ENCODE assay signal across 23 cellular contexts in genomic region chr18:55473534-55473933, GRCh38.
"Had no signal": no experiment of that assay in that cellular context is flagged by ENCODE, and none has a peak within 500 bp of the region (broad histone marks: within the 10 kb centered on the region; RNA-seq: fewer than 3 reads in every experiment).

No MANE protein-coding gene starts in this region.

- H3K36me3 Mint-ChIP-seq: memory B cell; naive thymus-derived CD8-positive, alpha-beta T cell had no signal

- H3K4me3 ChIP-seq: esophagus squamous epithelium, gastroesophageal sphincter, left ventricle myocardium inferior, lower lobe of right lung, ovary, smooth muscle cell, testis, transverse colon had no signal

- H3K9me3 Mint-ChIP-seq: dendritic cell treated with granulocyte-macrophage colony-stimulating factor and Interleukin-4, amounts not matched to agents 40 ng/mL and 50 ng/mL, for 4 days; immature natural killer cell; memory B cell; naive thymus-derived CD8-positive, alpha-beta T cell; neural crest cell; stimulated activated naive B cell treated with anti-CD40 and anti-IgM and Interleukin-4, amounts not matched to agents 10 μg/mL and 1 μg/mL and 100 μg/mL, for 72 hours; stimulated activated naive CD8-positive, alpha-beta T cell treated with anti-CD3 and anti-CD28 coated beads, Interleukin-15, amount 100 ng/mL, for 72 hours had no signal

- ATAC-seq: gastroesophageal sphincter; left cardiac atrium; lower lobe of right lung; naive thymus-derived CD8-positive, alpha-beta T cell; right cardiac atrium; stimulated activated naive B cell treated with anti-CD40 and anti-IgM and Interleukin-4, amounts not matched to agents 10 μg/mL and 1 μg/mL and 100 μg/mL, for 72 hours; stimulated activated naive CD8-positive, alpha-beta T cell treated with anti-CD3 and anti-CD28 coated beads, Interleukin-15, amount 100 ng/mL, for 72 hours had no signal

- H3K27ac Mint-ChIP-seq: dendritic cell treated with granulocyte-macrophage colony-stimulating factor and Interleukin-4, amounts not matched to agents 40 ng/mL and 50 ng/mL, for 4 days; immature natural killer cell; memory B cell; naive thymus-derived CD8-positive, alpha-beta T cell; stimulated activated naive B cell treated with anti-CD40 and anti-IgM and Interleukin-4, amounts not matched to agents 10 μg/mL and 1 μg/mL and 100 μg/mL, for 72 hours; stimulated activated naive CD8-positive, alpha-beta T cell treated with anti-CD3 and anti-CD28 coated beads, Interleukin-15, amount 100 ng/mL, for 72 hours had no signal

- H3K4me2 ChIP-seq: smooth muscle cell had no signal

- H3K27me3 ChIP-seq: esophagus squamous epithelium, gastroesophageal sphincter, ovary, testis, transverse colon had no signal

- FAIRE-seq: colon, keratinocyte had no signal

- H3K27ac ChIP-seq: esophagus squamous epithelium, gastroesophageal sphincter, left ventricle myocardium inferior, lower lobe of right lung, ovary, testis, transverse colon had no signal

- H3K4me1 ChIP-seq: lower lobe of right lung had no signal

- H3K36me3 ChIP-seq: esophagus squamous epithelium, gastroesophageal sphincter, left ventricle myocardium inferior, lower lobe of right lung, ovary, transverse colon had no signal

- H3K27me3 Mint-ChIP-seq: dendritic cell treated with granulocyte-macrophage colony-stimulating factor and Interleukin-4, amounts not matched to agents 40 ng/mL and 50 ng/mL, for 4 days; memory B cell; naive thymus-derived CD8-positive, alpha-beta T cell; stimulated activated naive B cell treated with anti-CD40 and anti-IgM and Interleukin-4, amounts not matched to agents 10 μg/mL and 1 μg/mL and 100 μg/mL, for 72 hours; stimulated activated naive CD8-positive, alpha-beta T cell treated with anti-CD3 and anti-CD28 coated beads, Interleukin-15, amount 100 ng/mL, for 72 hours had no signal

- DNase-seq: cerebellar nuclear complex; esophagus squamous epithelium; foreskin fibroblast; immature natural killer cell; left cardiac atrium; left ventricle myocardium inferior; lower lobe of right lung; naive thymus-derived CD8-positive, alpha-beta T cell; nucleus accumbens; ovary; right cardiac atrium; stimulated activated CD4-positive, alpha-beta T cell treated with anti-CD3 and anti-CD28 coated beads, Interleukin-4, amount 100 ng/mL, for 24 hours; stimulated activated naive B cell treated with anti-CD40 and anti-IgM and Interleukin-4, amounts not matched to agents 10 μg/mL and 1 μg/mL and 100 μg/mL, for 72 hours; stimulated activated naive CD8-positive, alpha-beta T cell treated with anti-CD3 and anti-CD28 coated beads, Interleukin-15, amount 100 ng/mL, for 72 hours; testis; transverse colon had no signal

- H3K9me3 ChIP-seq: esophagus squamous epithelium, gastroesophageal sphincter, left ventricle myocardium inferior, lower lobe of right lung, ovary, testis, transverse colon had no signal

- H3K4me3 Mint-ChIP-seq: dendritic cell treated with granulocyte-macrophage colony-stimulating factor and Interleukin-4, amounts not matched to agents 40 ng/mL and 50 ng/mL, for 4 days; immature natural killer cell; memory B cell; naive thymus-derived CD8-positive, alpha-beta T cell; neural crest cell; stimulated activated naive B cell treated with anti-CD40 and anti-IgM and Interleukin-4, amounts not matched to agents 10 μg/mL and 1 μg/mL and 100 μg/mL, for 72 hours; stimulated activated naive CD8-positive, alpha-beta T cell treated with anti-CD3 and anti-CD28 coated beads, Interleukin-15, amount 100 ng/mL, for 72 hours had no signal
